Comparison of ENCODE assay signal across 27 cellular contexts in the genomic region with DNA sequence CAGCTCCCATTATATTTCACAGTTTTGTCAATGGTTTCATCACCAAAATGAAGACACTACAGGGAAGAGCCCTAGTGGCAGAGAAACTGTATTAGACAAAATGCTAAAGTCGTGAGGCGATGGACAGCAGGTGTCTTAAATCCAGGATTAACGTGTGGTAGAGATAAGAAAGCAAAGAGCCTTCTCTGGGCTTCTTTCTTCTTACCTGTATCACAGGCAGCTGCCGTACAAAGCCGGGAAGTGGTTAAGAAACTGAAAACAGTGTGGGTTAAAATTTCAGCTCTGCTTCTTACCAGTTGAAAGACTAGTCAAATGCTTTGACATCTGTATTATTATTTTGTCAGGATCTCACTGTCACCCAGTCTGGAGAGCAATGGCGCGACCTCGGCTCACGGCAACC.
"Had no signal": no experiment of that assay in that cellular context is flagged by ENCODE, and none has a peak within 500 bp of the region (broad histone marks: within the 10 kb centered on the region; RNA-seq: fewer than 3 reads in every experiment).

No MANE protein-coding gene starts in this region.

- H3K9ac ChIP-seq: neural progenitor cell, parathyroid adenoma had no signal

- H3K79me2 ChIP-seq: parathyroid adenoma had no signal

- H3K27ac ChIP-seq: neural progenitor cell, ovary, parathyroid adenoma, psoas muscle, right lobe of liver, sigmoid colon, stomach, suprapubic skin, testis, tibial artery, transverse colon, upper lobe of right lung, uterus had no signal

- H3K36me3 ChIP-seq: neural progenitor cell, ovary, right lobe of liver, sigmoid colon, stomach, suprapubic skin, tibial artery, transverse colon, upper lobe of right lung, uterus had no signal

- H3K4me3 ChIP-seq: neural progenitor cell, ovary, psoas muscle, right lobe of liver, sigmoid colon, stomach, suprapubic skin, testis, tibial artery, transverse colon, upper lobe of right lung, uterus had no signal

- H3K4me1 ChIP-seq: neural progenitor cell, parathyroid adenoma, psoas muscle, right lobe of liver, sigmoid colon, stomach, suprapubic skin, testis, tibial artery, transverse colon, upper lobe of right lung, uterus had no signal

- DNase-seq: naive B cell; naive thymus-derived CD8-positive, alpha-beta T cell; nephron progenitor cell; occipital lobe; ovary; posterior cingulate gyrus; psoas muscle; right cardiac atrium; right lobe of liver; sigmoid colon; small intestine; stimulated activated CD4-positive, alpha-beta T cell treated with anti-CD3 and anti-CD28 coated beads, Interleukin-15, amount 100 ng/mL, for 24 hours; stimulated activated CD4-positive, alpha-beta T cell treated with anti-CD3 and anti-CD28 coated beads, Interleukin-2, amount 100 ng/mL, for 24 hours; stimulated activated CD4-positive, alpha-beta T cell treated with anti-CD3 and anti-CD28 coated beads, Interleukin-2, amount 100 ng/mL, for 48 hours; stimulated activated CD4-positive, alpha-beta T cell treated with anti-CD3 and anti-CD28 coated beads, Interleukin-4, amount 100 ng/mL, for 24 hours; stimulated activated naive CD4-positive, alpha-beta T cell; stomach; testis; tibial artery; transverse colon; upper lobe of right lung; uterus had no signal

- H3K9me3 ChIP-seq: ovary, psoas muscle, right lobe of liver, sigmoid colon, stomach, suprapubic skin, testis, tibial artery, transverse colon, upper lobe of right lung, uterus had no signal

- H3K4me2 ChIP-seq: neural progenitor cell had no signal

- H2AFZ ChIP-seq: neural progenitor cell, parathyroid adenoma had no signal

- H3K27me3 ChIP-seq: neural progenitor cell, ovary, right lobe of liver, sigmoid colon, suprapubic skin, testis, transverse colon, upper lobe of right lung, uterus had no signal

- ATAC-seq: naive thymus-derived CD8-positive, alpha-beta T cell; natural killer cell treated with Interleukin-12 subunit alpha and Interleukin-12 subunit beta and Interleukin-15 and Interleukin-18, amount 100 ng/mL, for 72 hours; psoas muscle; right cardiac atrium; right lobe of liver; stimulated activated memory B cell treated with anti-CD40 and anti-IgM and Interleukin-4, amounts not matched to agents 10 μg/mL and 1 μg/mL and 100 μg/mL, for 72 hours; upper lobe of right lung had no signal
